16 cellular contexts compared by ENCODE assay signal in the genomic region with DNA sequence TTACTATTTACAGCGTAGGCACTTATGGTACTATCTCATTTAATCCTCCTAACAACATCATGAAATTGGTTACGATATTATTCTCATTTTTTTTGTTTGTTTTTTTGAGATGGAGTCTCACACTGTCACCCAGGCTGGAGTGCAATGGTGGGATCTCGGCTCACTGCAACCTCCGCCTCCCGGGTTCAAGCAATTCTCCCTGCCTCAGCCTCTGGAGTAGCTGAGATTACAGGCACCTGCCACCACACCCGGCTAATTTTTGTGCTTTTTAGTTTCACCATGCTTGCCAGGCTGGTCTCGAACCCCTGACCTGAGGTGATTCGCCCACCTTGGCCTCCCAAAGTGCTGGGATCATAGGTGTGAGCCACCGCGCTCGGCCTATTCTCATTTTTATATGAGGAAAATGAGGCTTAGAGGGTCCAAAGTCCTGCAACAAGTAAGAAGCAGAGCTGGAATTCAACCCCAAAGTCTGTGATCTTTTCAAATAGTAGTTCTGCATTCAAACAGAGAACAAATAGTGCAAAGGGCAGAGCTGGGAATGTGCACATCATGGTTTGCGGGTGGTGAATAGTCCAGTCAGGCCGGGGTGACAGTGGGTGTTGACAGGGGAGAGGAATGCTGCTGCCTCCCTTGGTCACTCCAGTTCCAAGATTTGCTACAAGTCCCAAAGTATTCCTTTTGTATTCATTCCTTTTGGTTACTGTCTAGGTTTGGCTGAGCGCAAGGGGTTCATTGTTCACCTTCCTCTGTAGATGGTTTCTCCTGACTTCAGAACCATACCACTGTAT. TPM values are rescaled to one million over a fixed set of nuclear protein-coding genes. Genes with fewer than 3 reads are reported as not detected.
DNase-seq lines count a peak whose midpoint lies in the region; ATAC-seq and TF ChIP-seq lines count a peak whose summit lies in the region.
"Had no signal": no experiment of that assay in that cellular context is flagged by ENCODE, and none has a peak within 500 bp of the region (broad histone marks: within the 10 kb centered on the region; RNA-seq: fewer than 3 reads in every experiment).

No MANE protein-coding gene starts in this region.

- no peak overlapping the region for H4K91ac ChIP-seq in trophoblast cell (ENCODE audit: low read depth, low read length)

- H3K4me1 Mint-ChIP-seq in stimulated activated naive CD8-positive, alpha-beta T cell treated with anti-CD3 and anti-CD28 coated beads, Interleukin-15, amount 100 ng/mL, for 72 hours, result peaks cover 52% of the 10 kb centered on the region

- H3K18ac ChIP-seq in trophoblast cell (ENCODE audit: low read length), result no peak overlapping the region

- H3K23ac ChIP-seq in trophoblast cell (ENCODE audit: low read length), result no peak overlapping the region

- no peaks in the 10 kb centered on the region for H3K36me3 ChIP-seq in trophoblast cell (ENCODE audit: control insufficient read depth in 1 of 2, insufficient read depth in 2 of 2, low read length in 2 of 2)

- H3K4me3 Mint-ChIP-seq in stimulated activated naive CD8-positive, alpha-beta T cell treated with anti-CD3 and anti-CD28 coated beads, Interleukin-15, amount 100 ng/mL, for 72 hours, result no peak overlapping the region
- H3K4me3 Mint-ChIP-seq: activated T-helper 17 cell treated with anti-CD3 and anti-CD28 coated beads, Interleukin-2, amount 50 U/mL, for 72 hours had no signal

- no peak overlapping the region for H4K12ac ChIP-seq in trophoblast cell (ENCODE audit: low read depth, low read length)

- H2BK120ac ChIP-seq in trophoblast cell (ENCODE audit: insufficient read depth, low read length, poor library complexity), result no peak overlapping the region

- H3K27me3 Mint-ChIP-seq in stimulated activated naive CD8-positive, alpha-beta T cell treated with anti-CD3 and anti-CD28 coated beads, Interleukin-15, amount 100 ng/mL, for 72 hours, result no peaks in the 10 kb centered on the region
- H3K27me3 Mint-ChIP-seq: activated T-helper 17 cell treated with anti-CD3 and anti-CD28 coated beads, Interleukin-2, amount 50 U/mL, for 72 hours had no signal

- no peak overlapping the region for H4K8ac ChIP-seq in trophoblast cell (ENCODE audit: low read depth, low read length)

- H3K4me1 ChIP-seq in trophoblast cell (ENCODE audit: control insufficient read depth in 1 of 2, insufficient read depth in 2 of 2, low read length in 2 of 2), result peaks cover 0 to 3% of the 10 kb centered on the region in 2 experiments

- H3K27ac ChIP-seq in trophoblast cell (ENCODE audit: low read depth, low read length), result no peak overlapping the region

- in situ Hi-C loops in Caki2 (cut with HindIII; ENCODE audit: low pct_unique_long_range_greater_than_20kb, low sequenced_read_pairs), result no loop called here

- H3K9ac ChIP-seq in trophoblast cell (ENCODE audit: low read length), result no peak overlapping the region

- DNase-seq in Caki2 (ENCODE audit: low read depth) (peak; percentile 41), cardiac fibroblast (ENCODE audit: low read depth in 2 of 2) (peak; percentile 45 to 77), left lobe of liver (ENCODE audit: low spot score) (peak; percentile 84), renal cortical epithelial cell (ENCODE audit: low read depth) (peak; percentile 75), glomerular visceral epithelial cell (ENCODE audit: extremely low spot score) (no peak), cortex of kidney (lab: John Stamatoyannopoulos, UW) (no peak), trophoblast cell (no peak)
- no peak for DNase-seq in stimulated activated naive CD8-positive, alpha-beta T cell treated with anti-CD3 and anti-CD28 coated beads, Interleukin-15, amount 100 ng/mL, for 72 hours
- DNase-seq: activated CD4-positive, alpha-beta T cell treated with anti-CD3 and anti-CD28 coated beads for 48 hours; central memory CD4-positive, alpha-beta T cell; NCI-H226; stimulated activated CD4-positive, alpha-beta T cell treated with anti-CD3 and anti-CD28 coated beads, Interleukin-15, amount 100 ng/mL, for 24 hours had no signal

- H3K4me3 ChIP-seq in cardiac fibroblast (replicated peaks in 1 of 2; ENCODE audit: low read depth in 2 of 2, low read length in 2 of 2), result no peak overlapping the region
- H3K4me3 ChIP-seq in trophoblast cell (ENCODE audit: low read depth, low read length), result no peak overlapping the region

- H3K79me2 ChIP-seq in trophoblast cell (ENCODE audit: control insufficient read depth, insufficient read depth, low read length, poor library complexity), result peaks cover 4% of the 10 kb centered on the region

- no peak overlapping the region for H3K14ac ChIP-seq in trophoblast cell (ENCODE audit: low read length)

- TF ChIP-seq CTCF in cardiac fibroblast (IDR thresholded peaks at IDR 0.05; ENCODE audit: low read depth, low read length), result no peak

- peak; percentile 71 for ATAC-seq in left lobe of liver
- ATAC-seq in stimulated activated naive CD8-positive, alpha-beta T cell treated with anti-CD3 and anti-CD28 coated beads, Interleukin-15, amount 100 ng/mL, for 72 hours, result no peak
- ATAC-seq: activated T-helper 17 cell treated with anti-CD3 and anti-CD28 coated beads, Interleukin-2, amount 50 U/mL, for 72 hours; esophagus mucosa had no signal

- no CpG with 5 or more reads among the region's 14 CpGs for WGBS in trophoblast cell (ENCODE audit: extremely low coverage, insufficient coverage, insufficient read length)

- no peak overlapping the region for H2BK5ac ChIP-seq in trophoblast cell (ENCODE audit: low read depth, low read length, poor library complexity)

- H3K9me3 Mint-ChIP-seq in stimulated activated naive CD8-positive, alpha-beta T cell treated with anti-CD3 and anti-CD28 coated beads, Interleukin-15, amount 100 ng/mL, for 72 hours, result no peaks in the 10 kb centered on the region
- H3K9me3 Mint-ChIP-seq: activated T-helper 17 cell treated with anti-CD3 and anti-CD28 coated beads, Interleukin-2, amount 50 U/mL, for 72 hours had no signal

- no peaks in the 10 kb centered on the region for H3K9me3 ChIP-seq in trophoblast cell (ENCODE audit: insufficient read depth, low read depth, low read length)

- no peak overlapping the region for H2BK12ac ChIP-seq in trophoblast cell (ENCODE audit: low read length)

- H2AFZ ChIP-seq in trophoblast cell (ENCODE audit: insufficient read depth, low read length, poor library complexity), result no peak overlapping the region

- H3K4me2 ChIP-seq in trophoblast cell (ENCODE audit: low read length), result no peak overlapping the region

- no peaks in the 10 kb centered on the region for H3K27me3 ChIP-seq in trophoblast cell (ENCODE audit: insufficient read depth, low read length)

- no peak overlapping the region for H2AK5ac ChIP-seq in trophoblast cell (ENCODE audit: low read length)

- H3K27ac Mint-ChIP-seq in stimulated activated naive CD8-positive, alpha-beta T cell treated with anti-CD3 and anti-CD28 coated beads, Interleukin-15, amount 100 ng/mL, for 72 hours, result no peak overlapping the region
- H3K27ac Mint-ChIP-seq: activated T-helper 17 cell treated with anti-CD3 and anti-CD28 coated beads, Interleukin-2, amount 50 U/mL, for 72 hours had no signal

- peaks cover 5% of the 10 kb centered on the region for H3K79me1 ChIP-seq in trophoblast cell (ENCODE audit: low read length)

- H3K4ac ChIP-seq in trophoblast cell (ENCODE audit: low read depth, low read length), result no peak overlapping the region

RNA-seq across cellular contexts. Expression of a gene that starts 4.6 kb away (rescaled TPM):
- total RNA-seq in Caki2 (2014; rRNA removed; shearing (Covaris generic); ENCODE audit: low replicate concordance), result 6.9 and 14.4 TPM in 2 replicates
- 12.2 TPM for total RNA-seq in left lobe of liver
- total RNA-seq in renal cortical epithelial cell, result 12.5 and 21.6 TPM in 2 replicates
- 16.3 and 16.9 TPM in 2 replicates for polyA plus RNA-seq in trophoblast cell (2013)

RNA-seq across cellular contexts. Expression of a gene that starts 6.2 kb away (rescaled TPM):
- 8.4 and 11.9 TPM in 2 replicates for total RNA-seq in Caki2 (2014; rRNA removed; shearing (Covaris generic); ENCODE audit: low replicate concordance)
- total RNA-seq in left lobe of liver, result 23.3 TPM
- 35.4 and 47.7 TPM in 2 replicates for total RNA-seq in renal cortical epithelial cell
- 2.8 and 3.1 TPM in 2 replicates for polyA plus RNA-seq in trophoblast cell (2013)

RNA-seq across cellular contexts. Expression of a gene that starts 23.5 kb away (rescaled TPM):
- not detected in 2 replicates for total RNA-seq in Caki2 (2014; rRNA removed; shearing (Covaris generic); ENCODE audit: low replicate concordance)
- total RNA-seq in left lobe of liver (1.6 TPM), renal cortical epithelial cell (0.40 TPM in 1 of 2 replicates, not detected in the other)
- 0.77 and 0.82 TPM in 2 replicates for polyA plus RNA-seq in trophoblast cell (2013)

RNA-seq across cellular contexts. Expression of a gene that starts 30.8 kb away (rescaled TPM):
- 1.2 and 1.3 TPM in 2 replicates for total RNA-seq in Caki2 (2014; rRNA removed; shearing (Covaris generic); ENCODE audit: low replicate concordance)
- 9.3 TPM for total RNA-seq in left lobe of liver
- total RNA-seq in renal cortical epithelial cell, result 0.30 and 1.6 TPM in 2 replicates
- polyA plus RNA-seq in trophoblast cell (2013), result 2.4 and 2.7 TPM in 2 replicates
- total RNA-seq: T-helper 1 cell treated with Interleukin-12 subunit alpha and Interleukin-12 subunit beta and Interleukin-4 antibody, amounts not matched to agents 30 ng/mL and 1 ng/mL, for 36 hours had no signal
- polyA plus RNA-seq: neural cell had no signal

RNA-seq across cellular contexts. Expression of a gene that starts 34.7 kb away (rescaled TPM):
- 0.84 and 1.9 TPM in 2 replicates for total RNA-seq in Caki2 (2014; rRNA removed; shearing (Covaris generic); ENCODE audit: low replicate concordance)
- total RNA-seq in left lobe of liver (4.3 TPM), renal cortical epithelial cell (0.52 and 1.1 TPM in 2 replicates)
- polyA plus RNA-seq in trophoblast cell (2013), result 1.00 and 1.1 TPM in 2 replicates

Comparison
In these comparisons a context has a peak if more than half of its experiments do, and no peak if none do; other contexts are left out.
1. DNase-seq: peak in Caki2 (single experiment), cardiac fibroblast (2 of 2), left lobe of liver (single experiment) and renal cortical epithelial cell (single experiment); none in glomerular visceral epithelial cell (single experiment), stimulated activated naive CD8-positive, alpha-beta T cell treated with anti-CD3 and anti-CD28 coated beads, Interleukin-15, amount 100 ng/mL, for 72 hours (0 of 2), cortex of kidney (single experiment) and trophoblast cell (0 of 2).